ENCODE assay signal across 1 cellular context in genomic region chr10:97715259-97715874, GRCh38.
TF ChIP-seq lines count a peak whose summit lies in the region.

No MANE protein-coding gene starts in this region.

TF ChIP-seq in GM12878, 131 proteins besides CTCF, POLR2A, EP300 and RAD21:
- TF ChIP-seq, protein P1, sequence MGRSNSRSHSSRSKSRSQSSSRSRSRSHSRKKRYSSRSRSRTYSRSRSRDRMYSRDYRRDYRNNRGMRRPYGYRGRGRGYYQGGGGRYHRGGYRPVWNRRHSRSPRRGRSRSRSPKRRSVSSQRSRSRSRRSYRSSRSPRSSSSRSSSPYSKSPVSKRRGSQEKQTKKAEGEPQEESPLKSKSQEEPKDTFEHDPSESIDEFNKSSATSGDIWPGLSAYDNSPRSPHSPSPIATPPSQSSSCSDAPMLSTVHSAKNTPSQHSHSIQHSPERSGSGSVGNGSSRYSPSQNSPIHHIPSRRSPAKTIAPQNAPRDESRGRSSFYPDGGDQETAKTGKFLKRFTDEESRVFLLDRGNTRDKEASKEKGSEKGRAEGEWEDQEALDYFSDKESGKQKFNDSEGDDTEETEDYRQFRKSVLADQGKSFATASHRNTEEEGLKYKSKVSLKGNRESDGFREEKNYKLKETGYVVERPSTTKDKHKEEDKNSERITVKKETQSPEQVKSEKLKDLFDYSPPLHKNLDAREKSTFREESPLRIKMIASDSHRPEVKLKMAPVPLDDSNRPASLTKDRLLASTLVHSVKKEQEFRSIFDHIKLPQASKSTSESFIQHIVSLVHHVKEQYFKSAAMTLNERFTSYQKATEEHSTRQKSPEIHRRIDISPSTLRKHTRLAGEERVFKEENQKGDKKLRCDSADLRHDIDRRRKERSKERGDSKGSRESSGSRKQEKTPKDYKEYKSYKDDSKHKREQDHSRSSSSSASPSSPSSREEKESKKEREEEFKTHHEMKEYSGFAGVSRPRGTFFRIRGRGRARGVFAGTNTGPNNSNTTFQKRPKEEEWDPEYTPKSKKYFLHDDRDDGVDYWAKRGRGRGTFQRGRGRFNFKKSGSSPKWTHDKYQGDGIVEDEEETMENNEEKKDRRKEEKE (IDR thresholded peaks at IDR 0.05): no peak
